Comparison of ENCODE assay signal across 21 cellular contexts in genomic region chr15:27339138-27339537, GRCh38.
DNase-seq lines count a peak whose midpoint lies in the region; ATAC-seq, FAIRE-seq and TF ChIP-seq lines count a peak whose summit lies in the region.
"Had no signal": no experiment of that assay in that cellular context is flagged by ENCODE, and none has a peak within 500 bp of the region (broad histone marks: within the 10 kb centered on the region; RNA-seq: fewer than 3 reads in every experiment).

No MANE protein-coding gene starts in this region.

- no peaks in the 10 kb centered on the region for H3K79me2 ChIP-seq in K562 (ENCODE audit: control insufficient read depth, insufficient read depth, low read length)

- CTCF ChIA-PET in K562 (lab: Yijun Ruan, JAX; ENCODE audit: low intra/inter-chr PET ratio), result no interaction called here

- no peaks in the 10 kb centered on the region for H3K4me1 ChIP-seq in K562 (replicated peaks in 1 of 2; ENCODE audit: control insufficient read depth in 2 of 2, insufficient read depth in 2 of 2, low read length in 2 of 2)
- H3K4me1 ChIP-seq: SJCRH30 had no signal

- POLR2A ChIA-PET in K562 (lab: Yijun Ruan, JAX), result interaction anchor here (0.5 kb wide), 1 partner anchor 295 kb away, joined by 3 read pairs; no protein-coding TSS in a partner anchor

- DNase-seq in NCI-H146 (lab: John Stamatoyannopoulos, UW), result peak; percentile 27
- no peak for DNase-seq in NCI-H146 treated with DMSO at 0.1 percent for 48 hours (lab: John Stamatoyannopoulos, UW; ENCODE audit: unreplicated experiment)
- DNase-seq in LNCaP clone FGC (ENCODE audit: low read depth), result no peak
- peak in 1 of 4 experiments; percentile 13 for DNase-seq in K562 (ENCODE audit: extremely low read depth in 1 of 4, low spot score in 3 of 4)
- peak; percentile 33 for DNase-seq in iPS-NIHi7 (ENCODE audit: extremely low spot score)
- no peak for DNase-seq in DMS79 treated with DMSO at 0.1 percent for 48 hours (lab: John Stamatoyannopoulos, UW)
- no peak for DNase-seq in AG20443 (ENCODE audit: low spot score)
- no peak for DNase-seq in GM19239 (ENCODE audit: insufficient read length, low spot score)
- DNase-seq: 8988T, DMS79, HCEC 1CT, NCI-H1105 treated with DMSO at 0.1 percent for 48 hours, NCI-H1694 treated with DMSO at 0.1 percent for 48 hours, NCI-H2081 treated with DMSO at 0.1 percent for 48 hours, NCI-H774, OCI-M1, SJCRH30 had no signal

- H3K4me2 ChIP-seq in K562 (ENCODE audit: insufficient read depth, low read length), result no peak overlapping the region
- H3K4me2 ChIP-seq: KMS-11 had no signal

- peak; percentile 38 for TF ChIP-seq CTCF in LNCaP clone FGC (IDR thresholded peaks at IDR 0.05; ENCODE audit: control insufficient read depth, extremely low read depth, insufficient read depth)
- peak in 1 of 3 experiments; percentile 27; a peak in 1 of 6 replicates for TF ChIP-seq CTCF in K562 (IDR thresholded peaks at IDR 0.05 in 2 of 3, conservative IDR thresholded peaks at IDR 0.05 in 1 of 3; ENCODE audit: insufficient read depth in 2 of 3, low read depth in 1 of 3, low read length in 3 of 3)

- no peaks in the 10 kb centered on the region for H3K9me1 ChIP-seq in K562 (ENCODE audit: control insufficient read depth, insufficient read depth, low read length)

- H4K20me1 ChIP-seq in K562 (replicated peaks; ENCODE audit: control insufficient read depth, insufficient read depth, low read length), result no peaks in the 10 kb centered on the region

- TF ChIP-seq EP300 in K562 (IDR thresholded peaks at IDR 0.05; ENCODE audit: low read length), result no peak

- H3K27ac ChIP-seq in K562 (ENCODE audit: extremely low read depth, low read depth, low read length), result no peak overlapping the region
- H3K27ac ChIP-seq: KMS-11, SJCRH30 had no signal

- no peak overlapping the region for H2AFZ ChIP-seq in K562 (ENCODE audit: low read depth, low read length)

- in situ Hi-C loops in K562 (cut with MboI), result no loop called here

- no peaks in the 10 kb centered on the region for H3K9me3 ChIP-seq in K562 (replicated peaks; ENCODE audit: control insufficient read depth, insufficient read depth, low read depth, low read length)
- H3K9me3 ChIP-seq: SJCRH30 had no signal

- no peak for ATAC-seq in K562

- no peaks in the 10 kb centered on the region for H3K27me3 ChIP-seq in K562 (ENCODE audit: control insufficient read depth in 2 of 2, insufficient read depth in 2 of 2, low read length in 2 of 2)
- H3K27me3 ChIP-seq: SJCRH30 had no signal

- H3K4me3 ChIP-seq in LNCaP clone FGC (ENCODE audit: low read depth, low read length) (no peak overlapping the region), K562 (no peak overlapping the region)
- H3K4me3 ChIP-seq: SJCRH30 had no signal

- no peaks in the 10 kb centered on the region for H3K36me3 ChIP-seq in K562 (ENCODE audit: control insufficient read depth, insufficient read depth, low read length)
- H3K36me3 ChIP-seq: SJCRH30 had no signal

- WGBS in K562 (ENCODE audit: insufficient coverage, low coverage, missing lambda C conversion rate), result 51% methylated on average over 5 of the region's 5 CpGs

- intact Hi-C loops in K562 (cut with micrococcal nuclease), result no loop called here

- peak in 1 of 2 experiments; percentile 13; a peak in 1 of 4 replicates for TF ChIP-seq RAD21 in K562 (CRISPR knock-in tag; conservative IDR thresholded peaks at IDR 0.05 in 1 of 2, IDR thresholded peaks at IDR 0.05 in 1 of 2)

- TF ChIP-seq POLR2A in K562 (conservative IDR thresholded peaks at IDR 0.05), result no peak

- no TSS peak for BruUV-seq in K562 (replicated peaks; lab: Mats Ljungman, UMichigan)

- no peak overlapping the region for H3K9ac ChIP-seq in K562 (ENCODE audit: insufficient read depth in 1 of 2, low read depth in 2 of 2, low read length in 2 of 2)
- H3K9ac ChIP-seq: KMS-11 had no signal

- FAIRE-seq in K562 (lab: Jason Lieb, UNC) (no peak), GM19239 (lab: Jason Lieb, UNC) (no peak)
- FAIRE-seq: D721Med, HTR-8/SVneo, RCC 7860 had no signal

TF ChIP-seq in K562, 482 proteins besides CTCF, POLR2A, EP300 and RAD21 (continues in another document):
- TF ChIP-seq ELF1 (tag; IDR thresholded peaks at IDR 0.05), result no peak
- no peak for TF ChIP-seq HDGF (IDR thresholded peaks at IDR 0.05)
- no peak for TF ChIP-seq AFF4 (CRISPR knock-in tag; IDR thresholded peaks at IDR 0.05)
- TF ChIP-seq KHSRP (IDR thresholded peaks at IDR 0.05), result no peak
- TF ChIP-seq CTBP1 (IDR thresholded peaks at IDR 0.05; ENCODE audit: borderline replicate concordance), result peak; percentile 46; the same call in 1 of the 2 replicates
- no peak for TF ChIP-seq TEAD4 (IDR thresholded peaks at IDR 0.05; ENCODE audit: low read length)
- TF ChIP-seq TEAD4 (CRISPR knock-in tag; IDR thresholded peaks at IDR 0.05; ENCODE audit: borderline replicate concordance), result no peak
- TF ChIP-seq ZBTB34 (CRISPR knock-in tag; IDR thresholded peaks at IDR 0.05), result no peak
- no peak for TF ChIP-seq ZNF280B (CRISPR knock-in tag; IDR thresholded peaks at IDR 0.05)
- TF ChIP-seq ZSCAN32 (CRISPR knock-in tag; IDR thresholded peaks at IDR 0.05), result no peak
- no peak for TF ChIP-seq ZNF551 (CRISPR knock-in tag; IDR thresholded peaks at IDR 0.05)
- peak; percentile 62 for TF ChIP-seq RFX1 (IDR thresholded peaks at IDR 0.05)
- TF ChIP-seq PURB (CRISPR knock-in tag; IDR thresholded peaks at IDR 0.05; ENCODE audit: low read depth), result no peak

Comparison
In these comparisons a context has a peak if more than half of its experiments do, and no peak if none do; other contexts are left out.
1. DNase-seq: peak in NCI-H146 (single experiment) and iPS-NIHi7 (single experiment); none in NCI-H146 treated with DMSO at 0.1 percent for 48 hours (single experiment), LNCaP clone FGC (single experiment), DMS79 treated with DMSO at 0.1 percent for 48 hours (single experiment), AG20443 (single experiment) and GM19239 (single experiment).